In the genomic region with DNA sequence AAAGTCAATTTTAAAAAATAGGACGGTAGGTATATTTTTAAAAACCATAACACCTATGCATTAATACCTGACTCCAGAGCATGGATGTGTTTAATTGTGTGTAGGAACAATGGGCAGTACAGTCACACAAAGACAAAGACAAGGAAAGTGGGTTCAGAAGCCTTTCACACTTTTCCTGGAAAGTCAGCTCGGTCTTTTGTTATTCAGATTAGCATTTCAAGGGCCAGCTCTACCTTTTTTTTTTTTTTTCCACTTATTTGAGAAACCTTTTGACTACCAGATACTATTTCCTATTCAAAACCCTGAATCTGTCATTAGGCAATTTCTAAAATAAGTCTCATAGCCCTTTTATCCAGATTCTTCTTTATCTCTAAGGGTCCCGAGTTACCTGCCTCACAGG, we compare ENCODE assay signal across 25 cellular contexts.
A peak's percentile ranks its signal among the peaks of the same experiment; 100 is the strongest.
DNase-seq lines count a peak whose midpoint lies in the region; ATAC-seq and TF ChIP-seq lines count a peak whose summit lies in the region.
"Had no signal": no experiment of that assay in that cellular context is flagged by ENCODE, and none has a peak within 500 bp of the region (broad histone marks: within the 10 kb centered on the region; RNA-seq: fewer than 3 reads in every experiment).

No MANE protein-coding gene starts in this region.

- no peak overlapping the region for H3K27ac ChIP-seq in iPS-18a (ENCODE audit: low read length)
- H3K27ac ChIP-seq in CD4-positive, alpha-beta T cell (ENCODE audit: low read depth, low read length), result no peak overlapping the region
- H3K27ac ChIP-seq: HL-60, PC-9, RWPE1 had no signal

- CTCF ChIA-PET in CD4-positive, alpha-beta T cell (lab: Charles Lee), result interaction anchor here (0.6 kb wide), 1 partner anchor 1830 kb away, joined by 3 read pairs; no protein-coding TSS in a partner anchor

- H3K27me3 Mint-ChIP-seq in CD4-positive, alpha-beta T cell, result no peaks in the 10 kb centered on the region

- H3K27me3 ChIP-seq in NT2/D1 (ENCODE audit: insufficient read depth, insufficient read length) (no peaks in the 10 kb centered on the region), iPS-18a (ENCODE audit: control insufficient read depth, insufficient read depth, low read length) (no peaks in the 10 kb centered on the region)
- H3K27me3 ChIP-seq in CD4-positive, alpha-beta T cell (ENCODE audit: control insufficient read depth, insufficient read depth, low read length), result no peaks in the 10 kb centered on the region
- H3K27me3 ChIP-seq: BE2C had no signal

- no peak for ATAC-seq in HG03520 (IDR thresholded peaks at IDR 0.05; ENCODE audit: unreplicated experiment)
- no peak for ATAC-seq in CD4-positive, alpha-beta T cell (ENCODE audit: poor library complexity)
- no peak for ATAC-seq in HG02852 (IDR thresholded peaks at IDR 0.05; ENCODE audit: unreplicated experiment)
- ATAC-seq: SK-N-SH treated with all-trans-retinoic acid at 6 μM for 48 hours had no signal

- H3K27ac Mint-ChIP-seq in CD4-positive, alpha-beta T cell, result no peak overlapping the region
- H3K27ac Mint-ChIP-seq: CD4-positive, CD25-positive, alpha-beta regulatory T cell; HFFc6 had no signal

- TF ChIP-seq CTCF in CD4-positive, alpha-beta T cell (IDR thresholded peaks at IDR 0.05), result no peak

- no peak overlapping the region for H3K4me3 Mint-ChIP-seq in CD4-positive, alpha-beta T cell
- H3K4me3 Mint-ChIP-seq: CD4-positive, CD25-positive, alpha-beta regulatory T cell; HFFc6 had no signal

- no peaks in the 10 kb centered on the region for H3K4me1 Mint-ChIP-seq in CD4-positive, alpha-beta T cell (ENCODE audit: low read depth)
- H3K4me1 Mint-ChIP-seq: CD4-positive, CD25-positive, alpha-beta regulatory T cell had no signal

- intact Hi-C loops in CD4-positive, alpha-beta T cell (cut with DNase I, micrococcal nuclease), result no loop called here

- H3K4me3 ChIP-seq in NT2/D1 (ENCODE audit: insufficient read length, low read depth), result no peak overlapping the region
- peak overlapping the region; percentile 8 for H3K4me3 ChIP-seq in iPS-18a (ENCODE audit: low read length)
- H3K4me3 ChIP-seq: PC-9 had no signal

- H3K36me3 ChIP-seq in NT2/D1 (ENCODE audit: insufficient read depth, insufficient read length, low read length) (no peaks in the 10 kb centered on the region), iPS-18a (ENCODE audit: control insufficient read depth, low read depth, low read length) (no peaks in the 10 kb centered on the region)
- H3K36me3 ChIP-seq: BE2C had no signal

- H3K9ac ChIP-seq in NT2/D1 (ENCODE audit: insufficient read length, low read depth), result no peak overlapping the region
- no peak overlapping the region for H3K9ac ChIP-seq in iPS-18a (ENCODE audit: low read length)

- no peaks in the 10 kb centered on the region for H3K4me1 ChIP-seq in NT2/D1 (ENCODE audit: insufficient read depth, insufficient read length)
- H3K4me1 ChIP-seq in iPS-18a (ENCODE audit: control insufficient read depth, low read depth, low read length), result peaks cover 19% of the 10 kb centered on the region
- H3K4me1 ChIP-seq: BE2C, Caco-2 had no signal

- POLR2A ChIA-PET in CD4-positive, alpha-beta T cell (lab: Charles Lee), result no interaction called here

- DNase-seq in NCI-H146 (lab: John Stamatoyannopoulos, UW), result peak; percentile 4
- no peak for DNase-seq in NCI-H146 treated with DMSO at 0.1 percent for 48 hours (lab: John Stamatoyannopoulos, UW; ENCODE audit: unreplicated experiment)
- peak; percentile 33 for DNase-seq in NT2/D1 (ENCODE audit: low read depth, low spot score)
- DNase-seq in CD4-positive, alpha-beta T cell, result no peak
- DNase-seq in activated CD4-positive, alpha-beta T cell treated with anti-CD3 and anti-CD28 coated beads for 4 hours, result no peak
- DNase-seq: 8988T; BE2C; Caco-2; CD4-positive, CD25-positive, alpha-beta regulatory T cell; DMS153; EL; HFFc6; MM.1S; NCI-H1092 treated with DMSO at 0.1 percent for 48 hours; NCI-H1694; NCI-H2081 treated with DMSO at 0.1 percent for 48 hours; NCI-H510A treated with DMSO at 0.1 percent for 48 hours; PC-9; SIG-M5 had no signal

- no peaks in the 10 kb centered on the region for H3K9me3 Mint-ChIP-seq in CD4-positive, alpha-beta T cell
- H3K9me3 Mint-ChIP-seq: CD4-positive, CD25-positive, alpha-beta regulatory T cell; HFFc6 had no signal

- no peaks in the 10 kb centered on the region for H3K36me3 Mint-ChIP-seq in CD4-positive, alpha-beta T cell (ENCODE audit: low read depth)
- H3K36me3 Mint-ChIP-seq: CD4-positive, CD25-positive, alpha-beta regulatory T cell had no signal

- H3K9me3 ChIP-seq in NT2/D1 (ENCODE audit: insufficient read depth, low read length) (no peaks in the 10 kb centered on the region), iPS-18a (ENCODE audit: control insufficient read depth, low read depth, low read length) (no peaks in the 10 kb centered on the region)
- H3K9me3 ChIP-seq in CD4-positive, alpha-beta T cell (ENCODE audit: control insufficient read depth, low read length), result no peaks in the 10 kb centered on the region
- H3K9me3 ChIP-seq: BE2C, Caco-2 had no signal

Comparison
In these comparisons a context has a peak if more than half of its experiments do, and no peak if none do; other contexts are left out.
1. DNase-seq: peak in NCI-H146 (single experiment) and NT2/D1 (single experiment); none in NCI-H146 treated with DMSO at 0.1 percent for 48 hours (single experiment), CD4-positive, alpha-beta T cell (0 of 10) and activated CD4-positive, alpha-beta T cell treated with anti-CD3 and anti-CD28 coated beads for 4 hours (0 of 2).